ENCODE assay signal across 1 cellular context in the genomic region with DNA sequence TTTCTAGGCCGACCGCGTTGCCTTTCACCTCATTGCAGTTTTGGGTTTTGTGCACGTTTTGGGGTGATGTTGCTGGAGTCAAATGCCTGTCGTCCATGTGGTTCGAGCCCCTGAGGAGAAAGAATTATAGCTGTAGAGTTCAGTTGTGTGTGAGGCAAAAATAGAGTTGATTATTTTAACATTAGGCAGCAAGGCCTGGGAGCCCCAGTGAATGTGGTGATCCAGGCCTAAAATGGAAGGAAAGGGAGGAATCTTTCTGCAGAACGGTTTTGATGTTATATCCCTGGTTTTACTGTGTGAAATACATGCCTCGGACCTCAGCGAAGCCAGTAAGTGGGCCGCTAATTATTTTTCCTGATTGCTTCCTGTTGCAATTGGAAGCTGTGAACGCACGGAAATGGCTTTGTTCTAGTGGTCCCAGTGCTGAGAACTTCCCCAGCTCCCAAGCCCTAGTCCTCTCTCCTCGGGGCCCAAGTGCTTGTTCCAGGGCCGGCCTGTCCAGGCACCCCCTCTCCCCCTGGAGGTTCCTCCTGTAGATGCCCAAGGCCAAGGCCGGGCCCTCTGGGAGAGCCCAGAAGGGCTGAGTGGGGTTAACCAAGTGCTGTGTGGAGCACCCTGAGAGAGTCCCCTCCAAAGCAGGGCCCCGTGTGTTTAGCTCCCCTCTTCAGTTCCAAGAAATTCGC.
TF ChIP-seq lines count a peak whose summit lies in the region.

No MANE protein-coding gene starts in this region.

TF ChIP-seq in K562, 482 proteins besides CTCF, POLR2A, EP300 and RAD21 (continued from another document):
- TF ChIP-seq, protein P1, sequence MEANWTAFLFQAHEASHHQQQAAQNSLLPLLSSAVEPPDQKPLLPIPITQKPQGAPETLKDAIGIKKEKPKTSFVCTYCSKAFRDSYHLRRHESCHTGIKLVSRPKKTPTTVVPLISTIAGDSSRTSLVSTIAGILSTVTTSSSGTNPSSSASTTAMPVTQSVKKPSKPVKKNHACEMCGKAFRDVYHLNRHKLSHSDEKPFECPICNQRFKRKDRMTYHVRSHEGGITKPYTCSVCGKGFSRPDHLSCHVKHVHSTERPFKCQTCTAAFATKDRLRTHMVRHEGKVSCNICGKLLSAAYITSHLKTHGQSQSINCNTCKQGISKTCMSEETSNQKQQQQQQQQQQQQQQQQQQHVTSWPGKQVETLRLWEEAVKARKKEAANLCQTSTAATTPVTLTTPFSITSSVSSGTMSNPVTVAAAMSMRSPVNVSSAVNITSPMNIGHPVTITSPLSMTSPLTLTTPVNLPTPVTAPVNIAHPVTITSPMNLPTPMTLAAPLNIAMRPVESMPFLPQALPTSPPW (CRISPR knock-in tag; IDR thresholded peaks at IDR 0.05), result no peak
- TF ChIP-seq, protein P2, sequence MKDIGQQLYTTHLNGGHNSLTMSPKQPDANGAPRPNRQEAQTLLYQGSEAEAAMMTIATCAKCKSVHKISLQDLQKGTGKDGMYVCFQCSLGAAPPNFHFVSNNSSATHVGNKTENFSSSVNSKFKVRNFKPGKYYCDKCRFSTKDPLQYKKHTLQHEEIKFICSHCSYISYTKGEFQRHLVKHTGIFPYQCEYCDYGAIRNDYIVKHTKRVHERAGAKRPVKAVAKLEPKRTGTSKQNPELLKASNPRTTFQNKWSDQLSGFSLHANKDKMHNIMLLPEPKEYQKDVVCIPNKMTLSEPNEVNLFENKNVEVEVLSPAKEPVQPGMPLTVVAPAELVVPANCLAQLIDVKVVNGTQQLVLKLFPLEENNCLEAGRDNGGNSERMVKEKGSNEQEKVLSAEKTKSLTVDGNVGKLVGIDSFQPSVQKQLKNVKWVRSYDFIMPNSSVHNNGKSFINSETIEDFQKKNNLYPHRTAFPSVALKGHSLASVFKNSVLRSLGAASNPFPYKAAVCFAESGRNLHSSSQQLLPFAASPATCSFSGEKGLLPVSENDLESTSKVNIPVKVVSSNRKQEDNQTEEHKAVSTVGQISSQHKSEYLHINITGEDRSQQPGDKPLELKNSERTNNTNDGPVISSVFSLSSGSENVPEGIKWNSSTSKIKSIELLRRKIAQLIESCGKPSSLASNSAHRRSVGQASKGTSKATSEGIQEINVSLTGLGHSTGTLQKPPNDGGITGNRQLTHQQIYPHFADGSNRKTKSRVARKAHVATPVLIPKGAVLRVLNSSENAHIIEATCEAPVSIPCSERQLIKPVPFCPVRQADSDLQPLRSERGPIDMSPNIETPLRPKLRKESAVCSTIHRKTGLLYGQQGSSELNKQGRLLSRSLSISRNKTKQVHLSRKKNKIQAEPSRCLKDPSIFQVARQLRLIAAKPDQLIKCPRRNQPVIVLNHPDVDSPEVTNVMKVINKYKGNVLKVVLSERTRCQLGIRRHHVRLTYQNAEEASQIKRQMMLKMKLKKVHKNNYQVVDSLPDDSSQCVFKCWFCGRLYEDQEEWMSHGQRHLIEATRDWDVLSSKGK (CRISPR knock-in tag; IDR thresholded peaks at IDR 0.05), result no peak
- TF ChIP-seq, protein P3, sequence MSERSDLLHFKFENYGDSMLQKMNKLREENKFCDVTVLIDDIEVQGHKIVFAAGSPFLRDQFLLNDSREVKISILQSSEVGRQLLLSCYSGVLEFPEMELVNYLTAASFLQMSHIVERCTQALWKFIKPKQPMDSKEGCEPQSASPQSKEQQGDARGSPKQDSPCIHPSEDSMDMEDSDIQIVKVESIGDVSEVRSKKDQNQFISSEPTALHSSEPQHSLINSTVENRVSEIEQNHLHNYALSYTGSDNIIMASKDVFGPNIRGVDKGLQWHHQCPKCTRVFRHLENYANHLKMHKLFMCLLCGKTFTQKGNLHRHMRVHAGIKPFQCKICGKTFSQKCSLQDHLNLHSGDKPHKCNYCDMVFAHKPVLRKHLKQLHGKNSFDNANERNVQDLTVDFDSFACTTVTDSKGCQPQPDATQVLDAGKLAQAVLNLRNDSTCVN (CRISPR knock-in tag; IDR thresholded peaks at IDR 0.05), result no peak
- TF ChIP-seq GABPA (tag; conservative IDR thresholded peaks at IDR 0.05; ENCODE audit: low read depth) (0 out of 2 replicates have a peak, but pooled peaks have one; percentile 15), CHD2 (IDR thresholded peaks at IDR 0.05; ENCODE audit: low read depth, low read length) (no peak), TOE1 (IDR thresholded peaks at IDR 0.05; ENCODE audit: borderline replicate concordance) (no peak), TOE1 (CRISPR knock-in tag; IDR thresholded peaks at IDR 0.05; ENCODE audit: borderline replicate concordance, low read depth) (no peak), NR2C2 (CRISPR knock-in tag; IDR thresholded peaks at IDR 0.05) (no peak), NR2C2 (tag; IDR thresholded peaks at IDR 0.05) (peak; percentile 42; the same call in 1 of the 2 replicates), SRF (CRISPR knock-in tag; IDR thresholded peaks at IDR 0.05) (no peak), POLR2B (IDR thresholded peaks at IDR 0.05; ENCODE audit: low read depth, partially characterized antibody) (no peak), ARNT (IDR thresholded peaks at IDR 0.05) (no peak), DDX20 (tag; IDR thresholded peaks at IDR 0.05; ENCODE audit: low read depth) (no peak)
- TF ChIP-seq, protein P4, sequence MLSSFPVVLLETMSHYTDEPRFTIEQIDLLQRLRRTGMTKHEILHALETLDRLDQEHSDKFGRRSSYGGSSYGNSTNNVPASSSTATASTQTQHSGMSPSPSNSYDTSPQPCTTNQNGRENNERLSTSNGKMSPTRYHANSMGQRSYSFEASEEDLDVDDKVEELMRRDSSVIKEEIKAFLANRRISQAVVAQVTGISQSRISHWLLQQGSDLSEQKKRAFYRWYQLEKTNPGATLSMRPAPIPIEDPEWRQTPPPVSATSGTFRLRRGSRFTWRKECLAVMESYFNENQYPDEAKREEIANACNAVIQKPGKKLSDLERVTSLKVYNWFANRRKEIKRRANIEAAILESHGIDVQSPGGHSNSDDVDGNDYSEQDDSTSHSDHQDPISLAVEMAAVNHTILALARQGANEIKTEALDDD (IDR thresholded peaks at IDR 0.05), result no peak
- TF ChIP-seq, protein P5, sequence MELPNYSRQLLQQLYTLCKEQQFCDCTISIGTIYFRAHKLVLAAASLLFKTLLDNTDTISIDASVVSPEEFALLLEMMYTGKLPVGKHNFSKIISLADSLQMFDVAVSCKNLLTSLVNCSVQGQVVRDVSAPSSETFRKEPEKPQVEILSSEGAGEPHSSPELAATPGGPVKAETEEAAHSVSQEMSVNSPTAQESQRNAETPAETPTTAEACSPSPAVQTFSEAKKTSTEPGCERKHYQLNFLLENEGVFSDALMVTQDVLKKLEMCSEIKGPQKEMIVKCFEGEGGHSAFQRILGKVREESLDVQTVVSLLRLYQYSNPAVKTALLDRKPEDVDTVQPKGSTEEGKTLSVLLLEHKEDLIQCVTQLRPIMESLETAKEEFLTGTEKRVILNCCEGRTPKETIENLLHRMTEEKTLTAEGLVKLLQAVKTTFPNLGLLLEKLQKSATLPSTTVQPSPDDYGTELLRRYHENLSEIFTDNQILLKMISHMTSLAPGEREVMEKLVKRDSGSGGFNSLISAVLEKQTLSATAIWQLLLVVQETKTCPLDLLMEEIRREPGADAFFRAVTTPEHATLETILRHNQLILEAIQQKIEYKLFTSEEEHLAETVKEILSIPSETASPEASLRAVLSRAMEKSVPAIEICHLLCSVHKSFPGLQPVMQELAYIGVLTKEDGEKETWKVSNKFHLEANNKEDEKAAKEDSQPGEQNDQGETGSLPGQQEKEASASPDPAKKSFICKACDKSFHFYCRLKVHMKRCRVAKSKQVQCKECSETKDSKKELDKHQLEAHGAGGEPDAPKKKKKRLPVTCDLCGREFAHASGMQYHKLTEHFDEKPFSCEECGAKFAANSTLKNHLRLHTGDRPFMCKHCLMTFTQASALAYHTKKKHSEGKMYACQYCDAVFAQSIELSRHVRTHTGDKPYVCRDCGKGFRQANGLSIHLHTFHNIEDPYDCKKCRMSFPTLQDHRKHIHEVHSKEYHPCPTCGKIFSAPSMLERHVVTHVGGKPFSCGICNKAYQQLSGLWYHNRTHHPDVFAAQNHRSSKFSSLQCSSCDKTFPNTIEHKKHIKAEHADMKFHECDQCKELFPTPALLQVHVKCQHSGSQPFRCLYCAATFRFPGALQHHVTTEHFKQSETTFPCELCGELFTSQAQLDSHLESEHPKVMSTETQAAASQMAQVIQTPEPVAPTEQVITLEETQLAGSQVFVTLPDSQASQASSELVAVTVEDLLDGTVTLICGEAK (IDR thresholded peaks at IDR 0.05), result 0 out of 2 replicates have a peak, but pooled peaks have one; percentile 11
- TF ChIP-seq, protein P5 (CRISPR knock-in tag; IDR thresholded peaks at IDR 0.05), result no peak
- TF ChIP-seq, protein P6, sequence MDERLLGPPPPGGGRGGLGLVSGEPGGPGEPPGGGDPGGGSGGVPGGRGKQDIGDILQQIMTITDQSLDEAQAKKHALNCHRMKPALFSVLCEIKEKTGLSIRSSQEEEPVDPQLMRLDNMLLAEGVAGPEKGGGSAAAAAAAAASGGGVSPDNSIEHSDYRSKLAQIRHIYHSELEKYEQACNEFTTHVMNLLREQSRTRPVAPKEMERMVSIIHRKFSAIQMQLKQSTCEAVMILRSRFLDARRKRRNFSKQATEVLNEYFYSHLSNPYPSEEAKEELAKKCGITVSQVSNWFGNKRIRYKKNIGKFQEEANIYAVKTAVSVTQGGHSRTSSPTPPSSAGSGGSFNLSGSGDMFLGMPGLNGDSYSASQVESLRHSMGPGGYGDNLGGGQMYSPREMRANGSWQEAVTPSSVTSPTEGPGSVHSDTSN (CRISPR knock-in tag; IDR thresholded peaks at IDR 0.05; ENCODE audit: low read depth), result no peak
- TF ChIP-seq, protein P6 (tag; conservative IDR thresholded peaks at IDR 0.05; ENCODE audit: low read depth), result no peak
- TF ChIP-seq, protein P7, sequence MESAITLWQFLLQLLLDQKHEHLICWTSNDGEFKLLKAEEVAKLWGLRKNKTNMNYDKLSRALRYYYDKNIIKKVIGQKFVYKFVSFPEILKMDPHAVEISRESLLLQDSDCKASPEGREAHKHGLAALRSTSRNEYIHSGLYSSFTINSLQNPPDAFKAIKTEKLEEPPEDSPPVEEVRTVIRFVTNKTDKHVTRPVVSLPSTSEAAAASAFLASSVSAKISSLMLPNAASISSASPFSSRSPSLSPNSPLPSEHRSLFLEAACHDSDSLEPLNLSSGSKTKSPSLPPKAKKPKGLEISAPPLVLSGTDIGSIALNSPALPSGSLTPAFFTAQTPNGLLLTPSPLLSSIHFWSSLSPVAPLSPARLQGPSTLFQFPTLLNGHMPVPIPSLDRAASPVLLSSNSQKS (CRISPR knock-in tag; IDR thresholded peaks at IDR 0.05), result no peak
